ENCODE assay signal across 1 cellular context in genomic region chr6:28021011-28021410, GRCh38.
TF ChIP-seq lines count a peak whose summit lies in the region.
"Not testable (repeated sequence)": the region's sequence is repeated elsewhere in the genome, so short reads cannot be mapped to it uniquely, and the experiment has no call there.

No MANE protein-coding gene starts in this region.

TF ChIP-seq in HepG2, 621 proteins besides CTCF, POLR2A, EP300 and RAD21 (continued from another document):
- TF ChIP-seq FOXA3 (CRISPR knock-in tag; IDR thresholded peaks at IDR 0.05) (peak; percentile 26; the same call in 1 of the 2 replicates), ZBTB7B (CRISPR knock-in tag; IDR thresholded peaks at IDR 0.05) (0 out of 2 replicates have a peak, but pooled peaks have one; percentile 24), FOXA1 (CRISPR knock-in tag; IDR thresholded peaks at IDR 0.05) (peak; percentile 64), SALL1 (CRISPR knock-in tag; IDR thresholded peaks at IDR 0.05) (peak; percentile 30; the same call in 1 of the 2 replicates)
- TF ChIP-seq FOXA1 (IDR thresholded peaks at IDR 0.05), result not testable (repeated sequence)
